Comparison of ENCODE assay signal across 8 cellular contexts in the genomic region with DNA sequence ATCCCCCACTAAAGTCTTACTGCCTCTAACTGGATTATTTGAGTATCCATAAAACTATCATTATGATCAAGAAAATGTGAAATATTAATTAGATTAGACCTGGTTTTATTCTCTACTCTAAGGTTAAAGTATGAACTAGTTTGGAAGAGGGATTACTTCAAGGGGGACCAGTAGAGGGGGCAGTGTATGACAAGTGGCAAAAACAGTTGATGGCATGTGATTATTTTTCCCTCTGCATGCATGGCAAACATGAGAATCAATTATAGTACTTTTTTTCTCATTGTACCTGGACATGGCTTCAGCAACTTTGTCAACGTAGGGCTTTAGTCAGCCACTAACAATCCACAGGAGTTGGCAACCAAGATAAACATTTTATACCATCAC.
DNase-seq lines count a peak whose midpoint lies in the region; ATAC-seq and TF ChIP-seq lines count a peak whose summit lies in the region.

No MANE protein-coding gene starts in this region.

- peak overlapping the region; percentile 60 for H3K27ac Mint-ChIP-seq in natural killer cell

- H3K36me3 ChIP-seq in KOPT-K1 (ENCODE audit: insufficient read depth, low read length) = no peaks in the 10 kb centered on the region

- no peaks in the 10 kb centered on the region for H3K9me3 ChIP-seq in KOPT-K1 (ENCODE audit: insufficient read depth, low read length, poor library complexity, severe bottlenecking)

- TF ChIP-seq CTCF in natural killer cell (IDR thresholded peaks at IDR 0.05) = no peak

- peak overlapping the region; percentile 30 for H3K27ac ChIP-seq in KOPT-K1 (ENCODE audit: low read depth, low read length, poor library complexity, severe bottlenecking)

- DNase-seq in natural killer cell (no peak), KG1 (lab: John Stamatoyannopoulos, UW) (no peak), islet precursor cell (no peak), NCI-H1105 treated with DMSO at 0.1 percent for 48 hours (lab: John Stamatoyannopoulos, UW) (no peak), NCI-H1436 (lab: John Stamatoyannopoulos, UW) (no peak)

- H3K9me3 Mint-ChIP-seq in natural killer cell = no peaks in the 10 kb centered on the region

- H3K36me3 Mint-ChIP-seq in natural killer cell = no peaks in the 10 kb centered on the region

- peak overlapping the region; percentile 19 for H3K4me3 Mint-ChIP-seq in natural killer cell

- no peaks in the 10 kb centered on the region for H3K27me3 Mint-ChIP-seq in natural killer cell (ENCODE audit: low read depth in 2 of 2)

- peaks cover 60 to 71% of the 10 kb centered on the region in 2 donors for H3K4me1 Mint-ChIP-seq in natural killer cell

- intact Hi-C loops in natural killer cell (cut with micrococcal nuclease) = no loop called here

- ATAC-seq in GM18858 (IDR thresholded peaks at IDR 0.05; ENCODE audit: unreplicated experiment) = peak; percentile 13
- peak; percentile 32 for ATAC-seq in GM21825 (IDR thresholded peaks at IDR 0.05; ENCODE audit: unreplicated experiment)
- peak in 1 of 3 donors; percentile 47 for ATAC-seq in natural killer cell
